ENCODE assay signal across 8 cellular contexts in the genomic region with DNA sequence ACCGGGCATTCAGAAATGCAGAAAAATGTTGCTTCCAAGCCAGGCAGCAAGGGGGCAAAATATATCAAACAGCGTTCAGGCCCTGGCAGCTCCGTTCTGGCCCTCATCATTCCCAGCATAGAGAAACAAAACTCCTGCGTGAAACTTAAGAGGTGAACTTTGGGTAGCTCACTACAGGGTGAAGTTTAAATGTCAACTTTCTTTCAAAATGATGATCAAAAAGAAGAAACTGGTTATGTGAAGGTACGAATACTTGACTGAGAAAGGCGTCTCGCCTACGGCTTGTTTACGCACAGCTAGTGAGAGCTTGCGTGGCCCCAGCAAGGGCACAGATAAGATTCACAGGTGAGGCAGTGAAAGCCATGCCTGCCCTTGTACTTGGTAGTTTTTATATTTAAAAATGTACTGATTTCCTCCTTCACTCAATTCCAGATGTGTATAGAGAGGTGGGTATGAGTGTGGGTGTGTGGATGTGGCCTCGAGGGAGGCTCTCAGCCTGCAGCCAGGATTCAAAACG.
DNase-seq lines count a peak whose midpoint lies in the region; ATAC-seq lines count a peak whose summit lies in the region.

No MANE protein-coding gene starts in this region.

- H3K27ac ChIP-seq in trophoblast cell (ENCODE audit: low read depth, low read length) = no peak overlapping the region

- H4K91ac ChIP-seq in trophoblast cell (ENCODE audit: low read depth, low read length) = no peak overlapping the region

- H3K4me2 ChIP-seq in trophoblast cell (ENCODE audit: low read length) = no peak overlapping the region

- H3K27me3 ChIP-seq in trophoblast cell (ENCODE audit: insufficient read depth, low read length) = no peaks in the 10 kb centered on the region

- H3K9me3 Mint-ChIP-seq in naive thymus-derived CD8-positive, alpha-beta T cell = no peaks in the 10 kb centered on the region

- no peak overlapping the region for H4K8ac ChIP-seq in trophoblast cell (ENCODE audit: low read depth, low read length)

- H3K27ac Mint-ChIP-seq in naive thymus-derived CD8-positive, alpha-beta T cell = peak overlapping the region; percentile 96 to 100 (median 98)

- no peaks in the 10 kb centered on the region for H3K79me1 ChIP-seq in trophoblast cell (ENCODE audit: low read length)

- H3K4me3 Mint-ChIP-seq in naive thymus-derived CD8-positive, alpha-beta T cell = peak overlapping the region; percentile 79 to 93 (median 89)

- no peaks in the 10 kb centered on the region for H3K4me1 ChIP-seq in trophoblast cell (ENCODE audit: control insufficient read depth in 1 of 2, insufficient read depth in 2 of 2, low read length in 2 of 2)

- no peak overlapping the region for H3K4me3 ChIP-seq in trophoblast cell (ENCODE audit: low read depth, low read length)

- no peak overlapping the region for H3K4ac ChIP-seq in trophoblast cell (ENCODE audit: low read depth, low read length)

- H3K79me2 ChIP-seq in trophoblast cell (ENCODE audit: control insufficient read depth, insufficient read depth, low read length, poor library complexity) = no peaks in the 10 kb centered on the region

- no peak overlapping the region for H2BK5ac ChIP-seq in trophoblast cell (ENCODE audit: low read depth, low read length, poor library complexity)

- POLR2A ChIA-PET in naive thymus-derived CD8-positive, alpha-beta T cell (lab: Charles Lee) = interaction anchor here (0.6 to 2.8 kb wide), 17 partner anchors 16 to 297 kb away, joined by 3 to 21 read pairs (median 5); no protein-coding TSS in a partner anchor

- no peak overlapping the region for H3K9ac ChIP-seq in trophoblast cell (ENCODE audit: low read length)

- peak; percentile 57 to 66 for DNase-seq in activated CD4-positive, alpha-beta T cell treated with anti-CD3 and anti-CD28 coated beads, Interleukin-2, amount 50 U/mL, for 4 hours
- DNase-seq in naive thymus-derived CD8-positive, alpha-beta T cell = peak in 8 of 10 donors; percentile 25 to 84 (median 74)
- DNase-seq in NCI-H128 (lab: John Stamatoyannopoulos, UW; ENCODE audit: unreplicated experiment) (no peak), LoVo (ENCODE audit: low spot score) (no peak), HPDE6-E6E7 (ENCODE audit: extremely low spot score) (no peak), trophoblast cell (no peak)

- no peak overlapping the region for H3K18ac ChIP-seq in trophoblast cell (ENCODE audit: low read length)

- no peaks in the 10 kb centered on the region for H3K9me3 ChIP-seq in trophoblast cell (ENCODE audit: insufficient read depth, low read depth, low read length)

- WGBS in trophoblast cell (ENCODE audit: extremely low coverage, insufficient coverage, insufficient read length) = no CpG with 5 or more reads among the region's 12 CpGs

- H2BK120ac ChIP-seq in trophoblast cell (ENCODE audit: insufficient read depth, low read length, poor library complexity) = no peak overlapping the region

- no peak overlapping the region for H2AK5ac ChIP-seq in trophoblast cell (ENCODE audit: low read length)

- H3K27me3 Mint-ChIP-seq in naive thymus-derived CD8-positive, alpha-beta T cell = no peaks in the 10 kb centered on the region

- no peaks in the 10 kb centered on the region for H3K36me3 ChIP-seq in trophoblast cell (ENCODE audit: control insufficient read depth in 1 of 2, insufficient read depth in 2 of 2, low read length in 2 of 2)

- H4K12ac ChIP-seq in trophoblast cell (ENCODE audit: low read depth, low read length) = no peak overlapping the region

- peaks cover 0 to 11% (median 7%) of the 10 kb centered on the region in 3 donors for H3K36me3 Mint-ChIP-seq in naive thymus-derived CD8-positive, alpha-beta T cell

- no peak overlapping the region for H3K14ac ChIP-seq in trophoblast cell (ENCODE audit: low read length)

- H2BK12ac ChIP-seq in trophoblast cell (ENCODE audit: low read length) = no peak overlapping the region

- no peak overlapping the region for H2AFZ ChIP-seq in trophoblast cell (ENCODE audit: insufficient read depth, low read length, poor library complexity)

- H3K23ac ChIP-seq in trophoblast cell (ENCODE audit: low read length) = no peak overlapping the region

- ATAC-seq in GM18907 (IDR thresholded peaks at IDR 0.05; ENCODE audit: unreplicated experiment) (peak; percentile 37), HG03045 (IDR thresholded peaks at IDR 0.05; ENCODE audit: unreplicated experiment) (peak; percentile 33)
- ATAC-seq in naive thymus-derived CD8-positive, alpha-beta T cell = peak; percentile 63 to 79

- peaks cover 38 to 71% (median 59%) of the 10 kb centered on the region in 4 donors for H3K4me1 Mint-ChIP-seq in naive thymus-derived CD8-positive, alpha-beta T cell

Comparison
In these comparisons a context has a peak if more than half of its experiments do, and no peak if none do; other contexts are left out.
1. DNase-seq: peak in activated CD4-positive, alpha-beta T cell treated with anti-CD3 and anti-CD28 coated beads, Interleukin-2, amount 50 U/mL, for 4 hours (2 of 2) and naive thymus-derived CD8-positive, alpha-beta T cell (8 of 10); none in NCI-H128 (single experiment), LoVo (single experiment), HPDE6-E6E7 (single experiment) and trophoblast cell (0 of 2).
2. Peak in every context shown above with its lines, with median percentiles within 50 percentile points of each other: ATAC-seq.